2 cellular contexts compared by ENCODE assay signal in the genomic region with DNA sequence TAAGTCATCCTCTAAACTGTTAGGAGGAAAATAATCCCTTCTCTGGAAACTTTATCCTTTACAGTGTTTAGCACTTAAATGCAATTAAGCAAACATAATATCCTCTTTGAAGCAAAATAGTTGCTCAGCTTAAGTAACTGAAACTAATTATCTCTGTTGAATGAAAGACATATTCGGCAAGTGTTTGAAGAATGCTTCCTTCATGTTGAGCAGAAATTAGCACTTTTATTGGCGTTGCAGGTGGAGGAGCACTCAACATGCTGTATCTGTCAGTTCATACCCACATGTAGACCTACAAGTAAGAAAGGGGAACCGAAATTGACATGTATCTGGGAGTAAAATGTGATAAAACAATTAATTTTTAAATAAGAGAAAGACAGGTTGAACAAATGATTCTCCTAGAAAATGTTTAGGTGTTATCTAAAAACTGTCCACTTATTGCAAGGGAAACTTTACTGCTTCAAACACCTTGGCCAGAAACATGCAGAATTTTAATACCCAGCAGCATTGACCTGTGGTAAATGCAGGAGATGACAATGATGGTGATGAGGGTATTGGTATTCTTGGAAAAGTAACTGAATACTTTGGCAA.
TF ChIP-seq lines count a peak whose summit lies in the region.

No MANE protein-coding gene starts in this region.

TF ChIP-seq in IMR-90, 13 proteins besides CTCF, POLR2A, EP300 and RAD21:
- TF ChIP-seq BHLHE40 (IDR thresholded peaks at IDR 0.05; ENCODE audit: low read depth, low read length) = no peak
- TF ChIP-seq FOS (IDR thresholded peaks at IDR 0.05; ENCODE audit: low read depth, low read length) = no peak
- TF ChIP-seq, protein P1, sequence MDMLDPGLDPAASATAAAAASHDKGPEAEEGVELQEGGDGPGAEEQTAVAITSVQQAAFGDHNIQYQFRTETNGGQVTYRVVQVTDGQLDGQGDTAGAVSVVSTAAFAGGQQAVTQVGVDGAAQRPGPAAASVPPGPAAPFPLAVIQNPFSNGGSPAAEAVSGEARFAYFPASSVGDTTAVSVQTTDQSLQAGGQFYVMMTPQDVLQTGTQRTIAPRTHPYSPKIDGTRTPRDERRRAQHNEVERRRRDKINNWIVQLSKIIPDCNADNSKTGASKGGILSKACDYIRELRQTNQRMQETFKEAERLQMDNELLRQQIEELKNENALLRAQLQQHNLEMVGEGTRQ (IDR thresholded peaks at IDR 0.05; ENCODE audit: low read depth, low read length) = no peak
- no peak for TF ChIP-seq CHD1 (IDR thresholded peaks at IDR 0.05; ENCODE audit: low read depth, low read length)
- no peak for TF ChIP-seq SMC3 (IDR thresholded peaks at IDR 0.05; ENCODE audit: low read depth, low read length)
- TF ChIP-seq MAZ (IDR thresholded peaks at IDR 0.05; ENCODE audit: borderline replicate concordance, low read depth, low read length) = no peak
- no peak for TF ChIP-seq MAFK (IDR thresholded peaks at IDR 0.05; ENCODE audit: low read depth, low read length)
- TF ChIP-seq CEBPB (IDR thresholded peaks at IDR 0.05; ENCODE audit: low read depth, low read length) = no peak
- TF ChIP-seq NFE2L2 (IDR thresholded peaks at IDR 0.05; ENCODE audit: low read depth, low read length) = no peak
- TF ChIP-seq RCOR1 (IDR thresholded peaks at IDR 0.05; ENCODE audit: insufficient replicate concordance, low read length) = no peak
- no peak for TF ChIP-seq MXI1 (IDR thresholded peaks at IDR 0.05; ENCODE audit: borderline replicate concordance, low read depth, low read length)

TF ChIP-seq in GM12878, 131 proteins besides CTCF, POLR2A, EP300 and RAD21 (continues in another document):
- TF ChIP-seq MTA3 (IDR thresholded peaks at IDR 0.05; ENCODE audit: borderline replicate concordance, low read length) (no peak), MEF2B (IDR thresholded peaks at IDR 0.05; ENCODE audit: partially characterized antibody, poor library complexity, severe bottlenecking) (peak; percentile 40), FOXM1 (IDR thresholded peaks at IDR 0.05; ENCODE audit: low read depth, low read length) (no peak), CBFB (IDR thresholded peaks at IDR 0.05; ENCODE audit: low read depth) (no peak), ELK1 (IDR thresholded peaks at IDR 0.05; ENCODE audit: low read depth, low read length) (no peak), NRF1 (conservative IDR thresholded peaks at IDR 0.05; ENCODE audit: low read depth, low read length) (no peak), EGR1 (IDR thresholded peaks at IDR 0.05; ENCODE audit: borderline replicate concordance in 1 of 2, low read depth in 2 of 2, low read length in 2 of 2) (no peak), PAX5 (IDR thresholded peaks at IDR 0.05; ENCODE audit: borderline replicate concordance, low read depth, low read length) (no peak), HDAC2 (IDR thresholded peaks at IDR 0.05) (no peak), BMI1 (IDR thresholded peaks at IDR 0.05; ENCODE audit: borderline replicate concordance) (peak; percentile 58; the same call in 1 of the 2 replicates), SIX5 (IDR thresholded peaks at IDR 0.05; ENCODE audit: low read depth, low read length, severe bottlenecking) (no peak), E2F4 (IDR thresholded peaks at IDR 0.05; ENCODE audit: low read depth, low read length) (no peak), SKIL (IDR thresholded peaks at IDR 0.05; ENCODE audit: low read depth, poor library complexity, severe bottlenecking) (no peak), ATF7 (IDR thresholded peaks at IDR 0.05; ENCODE audit: low read depth) (no peak), STAT1 (conservative IDR thresholded peaks at IDR 0.05) (no peak), DPF2 (IDR thresholded peaks at IDR 0.05) (peak; percentile 70; the same call in 1 of the 2 replicates), NFXL1 (IDR thresholded peaks at IDR 0.05; ENCODE audit: borderline replicate concordance) (0 out of 2 replicates have a peak, but pooled peaks have one; percentile 19), LARP7 (IDR thresholded peaks at IDR 0.05) (no peak), RELB (IDR thresholded peaks at IDR 0.05; ENCODE audit: low read depth) (peak; percentile 49; the same call in 1 of the 2 replicates), NKRF (conservative IDR thresholded peaks at IDR 0.05) (no peak), SREBF2 (IDR thresholded peaks at IDR 0.05; ENCODE audit: low read length) (no peak), RAD51 (IDR thresholded peaks at IDR 0.05) (no peak), IKZF1 (conservative IDR thresholded peaks at IDR 0.05) (0 out of 2 replicates have a peak, but pooled peaks have one; percentile 41), KDM1A (IDR thresholded peaks at IDR 0.05; ENCODE audit: borderline replicate concordance) (no peak), TARDBP (IDR thresholded peaks at IDR 0.05; ENCODE audit: borderline replicate concordance) (no peak), BACH1 (IDR thresholded peaks at IDR 0.05; ENCODE audit: borderline replicate concordance) (no peak), ZZZ3 (IDR thresholded peaks at IDR 0.05; ENCODE audit: control insufficient read depth, insufficient read length, low read depth) (no peak), NFYA (IDR thresholded peaks at IDR 0.05; ENCODE audit: borderline replicate concordance, low read depth, low read length) (no peak), ESRRA (IDR thresholded peaks at IDR 0.05; ENCODE audit: low read length) (no peak), HDAC6 (IDR thresholded peaks at IDR 0.05; ENCODE audit: unreplicated experiment) (no peak), IKZF2 (IDR thresholded peaks at IDR 0.05) (peak; percentile 72 to 74; a peak in 3 of 4 replicates), STAT3 (IDR thresholded peaks at IDR 0.05; ENCODE audit: low read depth, low read length) (no peak), GABPA (IDR thresholded peaks at IDR 0.05; ENCODE audit: low read depth) (no peak), SMAD5 (IDR thresholded peaks at IDR 0.05; ENCODE audit: low read depth) (no peak), MAX (IDR thresholded peaks at IDR 0.05; ENCODE audit: low read depth, low read length) (no peak), CHD2 (IDR thresholded peaks at IDR 0.05; ENCODE audit: borderline replicate concordance, low read depth, low read length) (no peak)
- TF ChIP-seq, protein P2, sequence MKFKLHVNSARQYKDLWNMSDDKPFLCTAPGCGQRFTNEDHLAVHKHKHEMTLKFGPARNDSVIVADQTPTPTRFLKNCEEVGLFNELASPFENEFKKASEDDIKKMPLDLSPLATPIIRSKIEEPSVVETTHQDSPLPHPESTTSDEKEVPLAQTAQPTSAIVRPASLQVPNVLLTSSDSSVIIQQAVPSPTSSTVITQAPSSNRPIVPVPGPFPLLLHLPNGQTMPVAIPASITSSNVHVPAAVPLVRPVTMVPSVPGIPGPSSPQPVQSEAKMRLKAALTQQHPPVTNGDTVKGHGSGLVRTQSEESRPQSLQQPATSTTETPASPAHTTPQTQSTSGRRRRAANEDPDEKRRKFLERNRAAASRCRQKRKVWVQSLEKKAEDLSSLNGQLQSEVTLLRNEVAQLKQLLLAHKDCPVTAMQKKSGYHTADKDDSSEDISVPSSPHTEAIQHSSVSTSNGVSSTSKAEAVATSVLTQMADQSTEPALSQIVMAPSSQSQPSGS (IDR thresholded peaks at IDR 0.05; ENCODE audit: low read length) = no peak
- TF ChIP-seq, protein P3, sequence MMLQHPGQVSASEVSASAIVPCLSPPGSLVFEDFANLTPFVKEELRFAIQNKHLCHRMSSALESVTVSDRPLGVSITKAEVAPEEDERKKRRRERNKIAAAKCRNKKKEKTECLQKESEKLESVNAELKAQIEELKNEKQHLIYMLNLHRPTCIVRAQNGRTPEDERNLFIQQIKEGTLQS (IDR thresholded peaks at IDR 0.05; ENCODE audit: borderline replicate concordance, extremely low read depth, low read depth, low read length) = no peak
- TF ChIP-seq, protein P4, sequence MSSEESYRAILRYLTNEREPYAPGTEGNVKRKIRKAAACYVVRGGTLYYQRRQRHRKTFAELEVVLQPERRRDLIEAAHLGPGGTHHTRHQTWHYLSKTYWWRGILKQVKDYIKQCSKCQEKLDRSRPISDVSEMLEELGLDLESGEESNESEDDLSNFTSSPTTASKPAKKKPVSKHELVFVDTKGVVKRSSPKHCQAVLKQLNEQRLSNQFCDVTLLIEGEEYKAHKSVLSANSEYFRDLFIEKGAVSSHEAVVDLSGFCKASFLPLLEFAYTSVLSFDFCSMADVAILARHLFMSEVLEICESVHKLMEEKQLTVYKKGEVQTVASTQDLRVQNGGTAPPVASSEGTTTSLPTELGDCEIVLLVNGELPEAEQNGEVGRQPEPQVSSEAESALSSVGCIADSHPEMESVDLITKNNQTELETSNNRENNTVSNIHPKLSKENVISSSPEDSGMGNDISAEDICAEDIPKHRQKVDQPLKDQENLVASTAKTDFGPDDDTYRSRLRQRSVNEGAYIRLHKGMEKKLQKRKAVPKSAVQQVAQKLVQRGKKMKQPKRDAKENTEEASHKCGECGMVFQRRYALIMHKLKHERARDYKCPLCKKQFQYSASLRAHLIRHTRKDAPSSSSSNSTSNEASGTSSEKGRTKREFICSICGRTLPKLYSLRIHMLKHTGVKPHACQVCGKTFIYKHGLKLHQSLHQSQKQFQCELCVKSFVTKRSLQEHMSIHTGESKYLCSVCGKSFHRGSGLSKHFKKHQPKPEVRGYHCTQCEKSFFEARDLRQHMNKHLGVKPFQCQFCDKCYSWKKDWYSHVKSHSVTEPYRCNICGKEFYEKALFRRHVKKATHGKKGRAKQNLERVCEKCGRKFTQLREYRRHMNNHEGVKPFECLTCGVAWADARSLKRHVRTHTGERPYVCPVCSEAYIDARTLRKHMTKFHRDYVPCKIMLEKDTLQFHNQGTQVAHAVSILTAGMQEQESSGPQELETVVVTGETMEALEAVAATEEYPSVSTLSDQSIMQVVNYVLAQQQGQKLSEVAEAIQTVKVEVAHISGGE (CRISPR knock-in tag; IDR thresholded peaks at IDR 0.05) = no peak
- TF ChIP-seq, protein P5, sequence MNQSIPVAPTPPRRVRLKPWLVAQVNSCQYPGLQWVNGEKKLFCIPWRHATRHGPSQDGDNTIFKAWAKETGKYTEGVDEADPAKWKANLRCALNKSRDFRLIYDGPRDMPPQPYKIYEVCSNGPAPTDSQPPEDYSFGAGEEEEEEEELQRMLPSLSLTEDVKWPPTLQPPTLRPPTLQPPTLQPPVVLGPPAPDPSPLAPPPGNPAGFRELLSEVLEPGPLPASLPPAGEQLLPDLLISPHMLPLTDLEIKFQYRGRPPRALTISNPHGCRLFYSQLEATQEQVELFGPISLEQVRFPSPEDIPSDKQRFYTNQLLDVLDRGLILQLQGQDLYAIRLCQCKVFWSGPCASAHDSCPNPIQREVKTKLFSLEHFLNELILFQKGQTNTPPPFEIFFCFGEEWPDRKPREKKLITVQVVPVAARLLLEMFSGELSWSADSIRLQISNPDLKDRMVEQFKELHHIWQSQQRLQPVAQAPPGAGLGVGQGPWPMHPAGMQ (IDR thresholded peaks at IDR 0.05; ENCODE audit: borderline replicate concordance) = no peak
